ENCODE assay signal across 8 cellular contexts in the genomic region with DNA sequence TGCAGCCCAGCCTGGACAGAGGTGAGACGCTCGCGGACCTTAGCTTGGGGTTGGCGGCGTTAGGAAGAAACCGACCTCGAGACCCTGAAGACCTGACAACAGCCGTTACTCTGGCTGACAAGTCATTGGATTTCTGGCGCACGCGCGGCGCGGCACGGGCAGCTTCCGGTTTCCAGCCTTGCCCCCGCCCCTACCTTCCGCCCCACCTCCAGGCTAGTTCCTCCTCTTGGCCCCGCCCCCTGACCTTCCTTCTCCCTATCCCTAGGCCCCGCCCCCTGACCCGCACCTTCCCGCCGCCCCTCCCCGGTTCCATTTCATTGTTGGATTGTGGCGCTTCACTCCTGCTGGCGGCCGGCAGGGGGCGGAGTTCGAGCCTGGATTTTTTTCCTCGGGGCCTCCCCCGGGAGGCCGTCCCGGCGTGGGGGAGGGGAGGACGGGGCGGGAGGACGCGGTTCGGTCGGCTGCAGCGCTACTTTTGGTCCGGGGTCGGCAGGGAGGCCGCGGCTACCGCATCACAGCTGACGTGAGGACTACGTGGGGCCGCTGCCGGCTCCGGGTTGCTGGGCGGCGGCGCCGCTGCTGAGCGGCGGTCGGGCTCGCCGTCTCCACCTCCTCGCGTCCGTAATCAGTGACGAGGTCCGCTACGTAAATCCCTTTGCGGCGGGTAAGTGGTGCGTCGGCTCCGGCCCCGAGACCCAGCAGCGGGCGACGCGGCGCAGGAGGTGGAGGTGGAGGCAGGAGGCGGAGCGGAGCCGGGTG. TPM values are rescaled to one million over a fixed set of nuclear protein-coding genes. Genes with fewer than 3 reads are reported as not detected.
DNase-seq lines count a peak whose midpoint lies in the region; ATAC-seq lines count a peak whose summit lies in the region.

A gene (plus strand): TSS at position 317 of the 759 bp plus-strand sequence. CDS start 10,990 bp downstream, outside the sequence.

- H3K36me3 Mint-ChIP-seq in IgD-negative memory B cell = no peaks in the 10 kb centered on the region

- peak; percentile 72 for ATAC-seq in GM21529 (IDR thresholded peaks at IDR 0.05; ENCODE audit: unreplicated experiment)

- peak within 1 kb of the TSS; percentile 81 to 97 (median 92) for H3K4me3 Mint-ChIP-seq in IgD-negative memory B cell

- H3K27me3 Mint-ChIP-seq in IgD-negative memory B cell = no peaks in the 10 kb centered on the region

- peak; percentile 78 for DNase-seq in DMS153 treated with DMSO at 0.1 percent for 48 hours (lab: John Stamatoyannopoulos, UW; ENCODE audit: unreplicated experiment)
- peak; percentile 97 for DNase-seq in OCI-M1 (lab: John Stamatoyannopoulos, UW)
- peak; percentile 100 for DNase-seq in activated T-cell treated with anti-CD3 and anti-CD28 coated beads for 4 hours
- DNase-seq in epithelial cell of prostate (ENCODE audit: low read depth, low spot score) = peak; percentile 72
- DNase-seq in mucosa of gallbladder (ENCODE audit: low spot score) = peak; percentile 99
- DNase-seq in stimulated activated CD8-positive, alpha-beta memory T cell treated with anti-CD3 and anti-CD28 coated beads, Interleukin-4, amount 100 ng/mL, for 4 hours (ENCODE audit: low read depth in 2 of 2, low spot score in 1 of 2) = peak; percentile 99 to 100

- H3K27ac ChIP-seq in epithelial cell of prostate = peak within 1 kb of the TSS; percentile 95

- no peaks in the 10 kb centered on the region for H3K9me3 Mint-ChIP-seq in IgD-negative memory B cell

- H3K27ac Mint-ChIP-seq in IgD-negative memory B cell = peak within 1 kb of the TSS; percentile 96 to 100 (median 99)

- peaks cover 15 to 24% (median 21%) of the 10 kb centered on the region in 3 donors for H3K4me1 Mint-ChIP-seq in IgD-negative memory B cell

RNA-seq across cellular contexts. Expression of the gene that starts here (rescaled TPM):
- 18.5 TPM for polyA plus RNA-seq in IgD-negative memory B cell
- total RNA-seq in mucosa of gallbladder = 26.8 TPM

Comparison
In these comparisons a context has a peak if more than half of its experiments do, and no peak if none do; other contexts are left out.
1. Peak in every context shown above with its lines: DNase-seq, ATAC-seq and H3K27ac ChIP-seq.